Comparison of ENCODE assay signal across 33 cellular contexts in the genomic region with DNA sequence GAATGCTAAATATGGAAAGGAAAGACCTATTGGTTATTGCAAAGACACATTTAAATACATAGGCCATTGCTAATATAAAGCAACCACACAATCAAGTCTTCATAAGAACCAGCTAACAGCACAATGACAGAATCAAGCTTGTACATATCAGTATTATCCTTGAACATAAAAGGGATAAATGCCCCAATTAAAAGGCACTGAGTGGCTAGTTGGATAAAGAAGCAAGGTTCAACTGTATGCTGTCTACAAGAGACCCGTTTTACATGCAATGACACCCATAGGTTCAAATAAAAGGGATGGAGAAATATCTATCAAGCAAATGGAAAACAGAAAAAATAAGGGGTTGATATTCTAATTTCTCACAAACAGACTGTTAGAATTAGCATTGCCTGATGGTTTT.
"Had no signal": no experiment of that assay in that cellular context is flagged by ENCODE, and none has a peak within 500 bp of the region (broad histone marks: within the 10 kb centered on the region; RNA-seq: fewer than 3 reads in every experiment).

No MANE protein-coding gene starts in this region.

- DNase-seq: activated effector memory CD4-positive, alpha-beta T cell treated with anti-CD3 and anti-CD28 coated beads, Interleukin-2, amount 50 U/mL, for 16 hours; activated effector memory CD4-positive, alpha-beta T cell treated with Interleukin-2 at 50 U/mL for 16 hours; activated gamma-delta T cell; activated gamma-delta T cell treated with Interleukin-2 at 50 U/mL for 16 hours; activated naive CD4-positive, alpha-beta T cell; activated naive CD4-positive, alpha-beta T cell treated with anti-CD3 and anti-CD28 coated beads for 36 hours; activated naive CD4-positive, alpha-beta T cell treated with anti-CD3 and anti-CD28 coated beads, Interleukin-2, amount 10 ng/mL, durations not matched to agents 7 days and 5 days; activated naive CD4-positive, alpha-beta T cell treated with anti-CD3 and anti-CD28 coated beads, Interleukin-2, amount 50 U/mL, for 16 hours; activated naive CD4-positive, alpha-beta T cell treated with Interleukin-2 at 50 U/mL for 16 hours; activated naive CD8-positive, alpha-beta T cell treated with anti-CD3 and anti-CD28 coated beads for 36 hours; activated naive CD8-positive, alpha-beta T cell treated with anti-CD3 and anti-CD28 coated beads, Interleukin-2, amount 10 ng/mL, durations not matched to agents 7 days and 5 days; activated naive CD8-positive, alpha-beta T cell treated with anti-CD3 and anti-CD28 coated beads, Interleukin-2, amount 50 U/mL, for 24 hours; activated T-cell treated with anti-CD3 and anti-CD28 coated beads, Interleukin-2, amount 50 U/mL, for 24 hours; activated T-cell treated with anti-CD3 and anti-CD28 coated beads, Interleukin-2, amount 50 U/mL, for 4 hours; activated T-cell treated with anti-CD3 and anti-CD28 coated beads, Interleukin-2, amount 50 U/mL, for 48 hours; activated T-cell treated with anti-CD3 and anti-CD28 coated beads, Interleukin-2, amount 50 U/mL, for 72 hours; adrenal gland; amniotic stem cell; amygdala; anterior cingulate cortex; aorta; body of pancreas; brain microvascular endothelial cell; caudate nucleus; central memory CD4-positive, alpha-beta T cell; cerebellar nuclear complex had no signal

- H3K27ac ChIP-seq: adrenal gland, ascending aorta, body of pancreas, brain microvascular endothelial cell, breast epithelium, cardiac muscle cell had no signal

- H3K27me3 ChIP-seq: adrenal gland, ascending aorta, body of pancreas, brain microvascular endothelial cell, breast epithelium, cardiac muscle cell had no signal

- H3K36me3 ChIP-seq: adrenal gland, ascending aorta, brain microvascular endothelial cell, breast epithelium, cardiac muscle cell had no signal

- FAIRE-seq: astrocyte, bronchial epithelial cell had no signal

- H3K9me3 ChIP-seq: ascending aorta, body of pancreas had no signal

- H3K4me3 ChIP-seq: adrenal gland, ascending aorta, body of pancreas, breast epithelium, cardiac muscle cell had no signal

- H3K4me1 ChIP-seq: adrenal gland, ascending aorta, body of pancreas, breast epithelium had no signal

- ATAC-seq: activated naive CD4-positive, alpha-beta T cell treated with anti-CD3 and anti-CD28 coated beads, Interleukin-2, amount 50 U/mL, for 72 hours; activated naive CD8-positive, alpha-beta T cell treated with anti-CD3 and anti-CD28 coated beads, Interleukin-2, amount 50 U/mL, for 24 hours; activated T-cell treated with anti-CD3 and anti-CD28 coated beads, Interleukin-2, amount 50 U/mL, for 4 hours; activated T-cell treated with anti-CD3 and anti-CD28 coated beads, Interleukin-2, amount 50 U/mL, for 72 hours; activated T-helper 17 cell treated with anti-CD3 and anti-CD28 coated beads, Interleukin-2, amount 50 U/mL, for 72 hours; body of pancreas had no signal
